Comparison of ENCODE assay signal across 2 cellular contexts in the genomic region with DNA sequence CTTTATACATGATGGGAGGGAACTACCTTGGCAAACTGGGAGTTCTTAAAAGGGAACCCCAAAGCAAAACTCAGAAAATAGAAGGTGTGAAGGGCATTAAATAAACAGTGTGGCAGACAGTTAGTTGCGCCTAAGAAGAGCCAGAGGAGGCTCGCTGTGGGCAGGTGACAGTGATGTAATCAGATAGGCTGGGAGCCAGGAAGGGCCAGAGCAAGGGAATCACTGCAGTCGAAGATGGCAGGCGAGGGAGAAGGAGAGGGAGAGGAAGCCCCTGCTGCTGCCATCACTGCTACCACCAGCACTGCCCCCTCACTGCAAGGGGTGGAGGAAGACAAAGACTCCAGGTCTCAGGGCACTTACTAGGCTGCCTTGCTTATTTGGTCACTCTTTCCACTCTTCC.
TF ChIP-seq lines count a peak whose summit lies in the region.

No MANE protein-coding gene starts in this region.

TF ChIP-seq in GM23338, 12 proteins besides CTCF, POLR2A, EP300 and RAD21 (continues in another document):
- TF ChIP-seq CREB1 (CRISPR knock-in tag; IDR thresholded peaks at IDR 0.05; ENCODE audit: low read depth) (no peak), EZH2 (IDR thresholded peaks at IDR 0.05; ENCODE audit: low read depth, unreplicated experiment) (no peak), POLR2AphosphoS5 (IDR thresholded peaks at IDR 0.05; ENCODE audit: low read depth) (no peak), REST (IDR thresholded peaks at IDR 0.05; ENCODE audit: unreplicated experiment) (no peak), ZNF462 (CRISPR knock-in tag; IDR thresholded peaks at IDR 0.05) (no peak), ZNF114 (CRISPR knock-in tag; IDR thresholded peaks at IDR 0.05) (no peak), STAT1 (IDR thresholded peaks at IDR 0.05; ENCODE audit: unreplicated experiment) (no peak), EZH2phosphoT487 (IDR thresholded peaks at IDR 0.05; ENCODE audit: unreplicated experiment) (no peak), JUNB (IDR thresholded peaks at IDR 0.05; ENCODE audit: unreplicated experiment) (no peak), NANOG (IDR thresholded peaks at IDR 0.05; ENCODE audit: borderline replicate concordance) (no peak), ZNF331 (CRISPR knock-in tag; IDR thresholded peaks at IDR 0.05; ENCODE audit: low read depth) (no peak)

TF ChIP-seq in K562, 482 proteins besides CTCF, POLR2A, EP300 and RAD21 (continued from another document):
- TF ChIP-seq DNMT1 (IDR thresholded peaks at IDR 0.05), result no peak
